27 cellular contexts compared by ENCODE assay signal in the genomic region with DNA sequence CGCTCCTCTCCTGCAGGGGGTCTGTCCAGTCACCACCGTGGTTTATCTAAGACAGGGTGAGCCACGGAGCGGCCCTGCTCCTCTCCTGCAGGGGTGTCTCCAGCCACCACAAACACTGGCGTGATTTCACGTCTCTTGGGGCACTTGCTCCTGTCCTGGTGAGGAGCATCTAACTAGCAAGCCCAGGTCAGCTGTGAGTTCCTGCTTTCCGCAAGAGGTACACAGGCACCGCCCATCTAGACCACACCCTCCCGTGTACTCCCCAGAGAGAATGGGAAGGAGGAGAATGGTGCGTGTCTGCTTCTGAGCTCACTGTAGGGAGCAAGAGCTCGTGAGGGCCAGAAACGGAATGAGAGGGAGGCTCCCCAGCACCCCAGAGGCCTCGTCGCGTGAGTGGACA. TPM values are rescaled to one million over a fixed set of nuclear protein-coding genes. Genes with fewer than 3 reads are reported as not detected.
"Had no signal": no experiment of that assay in that cellular context is flagged by ENCODE, and none has a peak within 500 bp of the region (broad histone marks: within the 10 kb centered on the region; RNA-seq: fewer than 3 reads in every experiment).

No MANE protein-coding gene starts in this region.

- H3K9me3 ChIP-seq: ascending aorta, body of pancreas, MG63 had no signal

- H3K4me3 Mint-ChIP-seq: activated CD4-positive, alpha-beta T cell treated with anti-CD3 and anti-CD28 coated beads, Interleukin-2, amount 10 ng/mL, durations not matched to agents 24 days and 14 days; activated CD8-positive, alpha-beta memory T cell treated with anti-CD3 and anti-CD28 coated beads, Interleukin-2, amount 10 ng/mL, durations not matched to agents 7 days and 5 days; activated naive CD8-positive, alpha-beta T cell treated with anti-CD3 and anti-CD28 coated beads, Interleukin-2, amount 50 U/mL, for 24 hours; activated T-cell treated with anti-CD3 and anti-CD28 coated beads, Interleukin-2, amount 50 U/mL, for 24 hours; activated T-helper 1 cell treated with anti-CD3 and anti-CD28 coated beads, Interleukin-12 subunit alpha, Interleukin-12 subunit beta, Interleukin-2, Interleukin-4 antibody, amounts not matched to agents 30 ng/mL and 10 ng/mL and 1 ng/mL, durations not matched to agents 14 hours and 24 hours and 36 hours; T-helper 1 cell treated with Interleukin-12 subunit alpha and Interleukin-12 subunit beta and Interleukin-4 antibody, amounts not matched to agents 30 μg/mL and 1 μg/mL, for 36 hours; WTC11 had no signal

- H3K36me3 Mint-ChIP-seq: activated CD8-positive, alpha-beta memory T cell treated with anti-CD3 and anti-CD28 coated beads, Interleukin-2, amount 10 ng/mL, durations not matched to agents 7 days and 5 days; WTC11 had no signal

- H3K4me2 ChIP-seq: KMS-11 had no signal

- H3K4me1 ChIP-seq: ascending aorta had no signal

- H3K4me1 Mint-ChIP-seq: activated CD4-positive, alpha-beta T cell treated with anti-CD3 and anti-CD28 coated beads, Interleukin-2, amount 10 ng/mL, durations not matched to agents 24 days and 14 days; activated CD8-positive, alpha-beta memory T cell treated with anti-CD3 and anti-CD28 coated beads, Interleukin-2, amount 10 ng/mL, durations not matched to agents 7 days and 5 days; activated naive CD8-positive, alpha-beta T cell treated with anti-CD3 and anti-CD28 coated beads, Interleukin-2, amount 50 U/mL, for 24 hours had no signal

- DNase-seq: activated CD4-positive, alpha-beta T cell treated with anti-CD3 and anti-CD28 coated beads, Interleukin-2, amount 10 ng/mL, durations not matched to agents 24 days and 14 days; activated CD4-positive, alpha-beta T cell treated with anti-CD3 and anti-CD28 coated beads, Interleukin-2, amount 50 U/mL, for 48 hours; activated CD4-positive, CD25-positive, alpha-beta regulatory T cell treated with anti-CD3 and anti-CD28 coated beads, Interleukin-2, amount 50 U/mL, for 72 hours; activated CD8-positive, alpha-beta memory T cell treated with anti-CD3 and anti-CD28 coated beads, Interleukin-2, amount 10 ng/mL, durations not matched to agents 7 days and 5 days; activated effector memory CD4-positive, alpha-beta T cell treated with Interleukin-2 at 50 U/mL for 16 hours; activated naive CD4-positive, alpha-beta T cell; activated naive CD8-positive, alpha-beta T cell treated with anti-CD3 and anti-CD28 coated beads, Interleukin-2, amount 50 U/mL, for 24 hours; activated T-cell treated with anti-CD3 and anti-CD28 coated beads, Interleukin-2, amount 50 U/mL, for 24 hours; amniotic stem cell; body of pancreas; central memory CD4-positive, alpha-beta T cell; MG63; MV-4-11; NCI-H1105; NCI-H1436 treated with DMSO at 0.1 percent for 48 hours; NCI-H2081; NCI-H446; NCI-H524; SHP77 had no signal

- FAIRE-seq: RCC 7860 had no signal

- H3K36me3 ChIP-seq: ascending aorta, MG63 had no signal

- H3K9ac ChIP-seq: KMS-11 had no signal

- H3K27ac ChIP-seq: ascending aorta, body of pancreas, KMS-11 had no signal

- H3K27me3 Mint-ChIP-seq: activated CD4-positive, alpha-beta T cell treated with anti-CD3 and anti-CD28 coated beads, Interleukin-2, amount 10 ng/mL, durations not matched to agents 24 days and 14 days; activated CD8-positive, alpha-beta memory T cell treated with anti-CD3 and anti-CD28 coated beads, Interleukin-2, amount 10 ng/mL, durations not matched to agents 7 days and 5 days had no signal

- H3K9me3 Mint-ChIP-seq: activated naive CD4-positive, alpha-beta T cell treated with anti-CD3 and anti-CD28 coated beads, Interleukin-2, amount 50 U/mL, for 72 hours; activated naive CD8-positive, alpha-beta T cell treated with anti-CD3 and anti-CD28 coated beads, Interleukin-2, amount 50 U/mL, for 24 hours; activated T-cell treated with anti-CD3 and anti-CD28 coated beads, Interleukin-2, amount 50 U/mL, for 24 hours; activated T-helper 1 cell treated with anti-CD3 and anti-CD28 coated beads, Interleukin-12 subunit alpha, Interleukin-12 subunit beta, Interleukin-2, Interleukin-4 antibody, amounts not matched to agents 30 ng/mL and 10 ng/mL and 1 ng/mL, durations not matched to agents 14 hours and 24 hours and 36 hours had no signal

- H3K27ac Mint-ChIP-seq: activated CD4-positive, alpha-beta T cell treated with anti-CD3 and anti-CD28 coated beads, Interleukin-2, amount 10 ng/mL, durations not matched to agents 24 days and 14 days; activated CD8-positive, alpha-beta memory T cell treated with anti-CD3 and anti-CD28 coated beads, Interleukin-2, amount 10 ng/mL, durations not matched to agents 7 days and 5 days; activated naive CD4-positive, alpha-beta T cell treated with anti-CD3 and anti-CD28 coated beads, Interleukin-2, amount 50 U/mL, for 72 hours; activated naive CD8-positive, alpha-beta T cell treated with anti-CD3 and anti-CD28 coated beads, Interleukin-2, amount 50 U/mL, for 24 hours; activated T-cell treated with anti-CD3 and anti-CD28 coated beads, Interleukin-2, amount 50 U/mL, for 24 hours; activated T-helper 1 cell treated with anti-CD3 and anti-CD28 coated beads, Interleukin-12 subunit alpha, Interleukin-12 subunit beta, Interleukin-2, Interleukin-4 antibody, amounts not matched to agents 30 ng/mL and 10 ng/mL and 1 ng/mL, durations not matched to agents 14 hours and 24 hours and 36 hours; T-helper 1 cell treated with Interleukin-12 subunit alpha and Interleukin-12 subunit beta and Interleukin-4 antibody, amounts not matched to agents 30 μg/mL and 1 μg/mL, for 36 hours; WTC11 had no signal

- ATAC-seq: activated CD8-positive, alpha-beta memory T cell treated with anti-CD3 and anti-CD28 coated beads, Interleukin-2, amount 10 ng/mL, durations not matched to agents 7 days and 5 days; activated naive CD4-positive, alpha-beta T cell treated with anti-CD3 and anti-CD28 coated beads, Interleukin-2, amount 50 U/mL, for 72 hours; activated naive CD8-positive, alpha-beta T cell treated with anti-CD3 and anti-CD28 coated beads, Interleukin-2, amount 50 U/mL, for 24 hours; body of pancreas; WTC11 had no signal

- H3K27me3 ChIP-seq: ascending aorta, body of pancreas, MG63 had no signal

- H3K4me3 ChIP-seq: ascending aorta, body of pancreas, MG63 had no signal

RNA-seq across cellular contexts. Expression of gene DACT2, which starts 40.7 kb away (rescaled TPM):
- total RNA-seq: activated naive CD4-positive, alpha-beta T cell treated with anti-CD3 and anti-CD28 coated beads, Interleukin-2, amount 50 U/mL, for 72 hours; ascending aorta; SK-MEL-5 had no signal
